In the genomic region with DNA sequence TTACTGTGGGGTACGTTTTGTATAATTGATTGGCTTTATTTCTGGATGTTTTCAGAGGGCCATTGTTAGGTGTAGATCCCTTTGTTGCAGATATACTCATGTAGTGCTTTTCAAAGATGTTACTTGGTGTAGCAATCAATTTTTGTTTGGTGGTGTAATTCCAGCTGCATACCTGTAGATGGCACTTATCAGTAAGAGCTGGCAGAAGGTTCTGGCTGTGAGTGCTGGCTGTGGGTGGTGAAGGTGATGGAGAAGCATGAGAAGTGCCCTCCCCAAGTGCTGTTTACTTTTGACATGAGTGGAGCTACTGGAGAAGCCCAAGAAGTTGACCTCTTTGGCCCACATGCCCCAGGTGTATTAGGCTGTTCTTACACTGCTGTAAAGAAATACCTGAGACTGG, we compare ENCODE assay signal across 8 cellular contexts.
DNase-seq lines count a peak whose midpoint lies in the region; ATAC-seq and TF ChIP-seq lines count a peak whose summit lies in the region.

No MANE protein-coding gene starts in this region.

- in situ Hi-C loops in GM13976 (cut with MboI; ENCODE audit: low sequenced_read_pairs, unreplicated experiment), result no loop called here

- intact Hi-C loops in A673 (cut with micrococcal nuclease; ENCODE audit: unreplicated experiment), result loop anchor here (5.0 kb wide), 2 partner anchors 569 to 1039 kb away; no protein-coding TSS in a partner anchor

- no peak overlapping the region for H3K23ac ChIP-seq in mesendoderm (ENCODE audit: low read length)

- POLR2A ChIA-PET in A673 (lab: Charles Lee; ENCODE audit: low non-redundant PET), result no interaction called here

- DNase-seq in A673 (ENCODE audit: low spot score), result peak; percentile 65
- DNase-seq in GM13976 (ENCODE audit: low spot score), result peak; percentile 5
- DNase-seq in SK-N-DZ (ENCODE audit: low spot score), result peak; percentile 32
- peak; percentile 68 for DNase-seq in mesendoderm
- DNase-seq in GM03348 (ENCODE audit: low spot score), result no peak
- no peak for DNase-seq in NCI-H510A (lab: John Stamatoyannopoulos, UW)

- no peak overlapping the region for H3K18ac ChIP-seq in mesendoderm (ENCODE audit: low read length)

- H3K27me3 ChIP-seq in A673 (replicated peaks; ENCODE audit: insufficient read depth, low read depth, low read length, poor library complexity) (no peaks in the 10 kb centered on the region), mesendoderm (ENCODE audit: insufficient read depth, low read length, poor library complexity) (no peaks in the 10 kb centered on the region)

- no peak overlapping the region for H3K4me3 Mint-ChIP-seq in activated T-helper 17 cell treated with anti-CD3 and anti-CD28 coated beads, Interleukin-2, amount 50 U/mL, for 72 hours

- H3K9me3 ChIP-seq in A673 (ENCODE audit: low read depth, low read length, poor library complexity, severe bottlenecking), result peaks cover 9% of the 10 kb centered on the region

- no peak overlapping the region for H2AK5ac ChIP-seq in mesendoderm (ENCODE audit: low read length)

- H3K79me1 ChIP-seq in mesendoderm (ENCODE audit: low read length), result no peaks in the 10 kb centered on the region

- H3K56ac ChIP-seq in mesendoderm (ENCODE audit: low read length), result no peak overlapping the region

- H3K9me3 Mint-ChIP-seq in activated T-helper 17 cell treated with anti-CD3 and anti-CD28 coated beads, Interleukin-2, amount 50 U/mL, for 72 hours, result peaks cover 6% of the 10 kb centered on the region

- peaks cover 3% of the 10 kb centered on the region for H3K27me3 Mint-ChIP-seq in activated T-helper 17 cell treated with anti-CD3 and anti-CD28 coated beads, Interleukin-2, amount 50 U/mL, for 72 hours

- H3K4me3 ChIP-seq in A673 (ENCODE audit: low read depth, low read length, poor library complexity, severe bottlenecking) (no peak overlapping the region), mesendoderm (ENCODE audit: low read length) (no peak overlapping the region)

- H3K36me3 ChIP-seq in A673 (ENCODE audit: insufficient read depth, low read length, poor library complexity, severe bottlenecking) (no peaks in the 10 kb centered on the region), mesendoderm (ENCODE audit: control insufficient read depth, insufficient read depth, low read length) (no peaks in the 10 kb centered on the region)

- H3K4me1 ChIP-seq in A673 (ENCODE audit: insufficient read depth, low read length, poor library complexity, severe bottlenecking), result no peaks in the 10 kb centered on the region
- H3K4me1 ChIP-seq in mesendoderm (ENCODE audit: control insufficient read depth, low read depth, low read length), result no peaks in the 10 kb centered on the region

- no CpG with 5 or more reads among the region's 1 CpG for WGBS in mesendoderm (ENCODE audit: extremely low coverage, insufficient coverage, low lambda C conversion rate)

- no peak overlapping the region for H2BK5ac ChIP-seq in mesendoderm (ENCODE audit: low read length)

- H3K36me3 Mint-ChIP-seq in activated T-helper 17 cell treated with anti-CD3 and anti-CD28 coated beads, Interleukin-2, amount 50 U/mL, for 72 hours (ENCODE audit: low read depth), result no peaks in the 10 kb centered on the region

- no peak overlapping the region for H3K27ac Mint-ChIP-seq in activated T-helper 17 cell treated with anti-CD3 and anti-CD28 coated beads, Interleukin-2, amount 50 U/mL, for 72 hours

- H3K9ac ChIP-seq in mesendoderm (ENCODE audit: low read length), result no peak overlapping the region

- no peak overlapping the region for H3K4me2 ChIP-seq in mesendoderm (ENCODE audit: low read length)

- no peak overlapping the region for H3K27ac ChIP-seq in A673 (ENCODE audit: low read depth, low read length, poor library complexity, severe bottlenecking)
- no peak overlapping the region for H3K27ac ChIP-seq in mesendoderm (ENCODE audit: low read depth, low read length)

- no peak overlapping the region for H4K5ac ChIP-seq in mesendoderm (ENCODE audit: low read length)

- H3K79me2 ChIP-seq in mesendoderm (ENCODE audit: control insufficient read depth, insufficient read depth, low read length), result no peaks in the 10 kb centered on the region

- TF ChIP-seq CTCF in A673 (conservative IDR thresholded peaks at IDR 0.05; ENCODE audit: low read depth, low read length) (peak; percentile 71), GM13976 (IDR thresholded peaks at IDR 0.05; ENCODE audit: borderline replicate concordance, control extremely low read depth, extremely low read depth, insufficient read depth, missing control alignments) (no peak)

- H2BK120ac ChIP-seq in mesendoderm (ENCODE audit: low read depth, low read length), result no peak overlapping the region

- H3K4me1 Mint-ChIP-seq in activated T-helper 17 cell treated with anti-CD3 and anti-CD28 coated beads, Interleukin-2, amount 50 U/mL, for 72 hours, result no peaks in the 10 kb centered on the region

- no peak overlapping the region for H2BK15ac ChIP-seq in mesendoderm (replicated peaks; ENCODE audit: low read depth)

- no TSS peak for BruUV-seq in A673 (replicated peaks; lab: Mats Ljungman, UMichigan)

- peak; percentile 56 for ATAC-seq in HG02970 (IDR thresholded peaks at IDR 0.05; ENCODE audit: low FRiP score, unreplicated experiment)
- no peak for ATAC-seq in activated T-helper 17 cell treated with anti-CD3 and anti-CD28 coated beads, Interleukin-2, amount 50 U/mL, for 72 hours (replicated peaks)

- no peak overlapping the region for H3K4ac ChIP-seq in mesendoderm (ENCODE audit: low read depth, low read length)

- CTCF ChIA-PET in A673 (lab: Charles Lee), result interaction anchor here (0.7 kb wide), 1 partner anchor 92 kb away, joined by 4 read pairs; no protein-coding TSS in a partner anchor

- no peak overlapping the region for H4K8ac ChIP-seq in mesendoderm (ENCODE audit: low read depth, low read length)

Comparison
In these comparisons a context has a peak if more than half of its experiments do, and no peak if none do; other contexts are left out.
1. DNase-seq: peak in A673 (single experiment), GM13976 (single experiment), SK-N-DZ (single experiment) and mesendoderm (single experiment); none in GM03348 (single experiment) and NCI-H510A (single experiment).